In the genomic region with DNA sequence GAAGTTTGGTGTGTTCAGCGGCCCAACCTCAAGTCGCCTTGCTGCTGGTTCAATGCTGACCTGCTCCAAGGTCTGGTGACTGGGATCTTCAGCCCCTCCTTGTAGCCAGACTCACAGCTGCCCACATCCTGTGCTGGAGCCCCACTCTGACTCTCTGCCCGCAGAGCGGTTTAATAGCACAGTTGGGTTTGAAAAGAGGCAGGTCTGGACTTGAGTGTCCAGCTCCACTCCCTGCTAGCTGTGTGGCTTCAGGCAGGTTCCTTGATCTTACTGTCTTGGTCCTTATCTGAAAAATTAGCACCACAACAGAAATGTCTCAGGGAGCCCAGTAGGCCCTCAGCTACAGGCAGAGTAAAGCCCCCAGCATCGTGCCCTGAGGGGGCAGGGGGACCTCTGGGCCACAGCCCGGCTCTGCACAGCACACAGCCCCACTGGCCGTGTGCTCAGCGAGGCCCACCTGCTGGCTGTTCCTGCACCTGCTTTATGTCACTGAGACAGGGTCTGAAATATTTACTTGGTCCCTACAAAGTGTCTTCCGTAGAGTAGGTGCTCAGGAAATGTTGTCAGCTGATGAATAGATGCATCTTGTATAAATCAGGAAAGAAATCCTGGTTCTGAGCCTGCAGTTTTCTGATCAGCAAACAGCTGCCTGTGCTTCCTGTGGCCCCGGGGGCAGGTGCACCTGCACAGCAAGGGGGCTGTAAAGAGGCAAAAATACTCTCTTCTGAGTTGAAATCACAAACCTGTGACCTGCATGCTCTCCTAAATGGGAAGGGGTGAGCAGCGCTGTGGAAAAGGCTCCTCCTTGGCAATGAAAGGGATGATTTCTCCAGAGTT, we compare ENCODE assay signal across 9 cellular contexts.
DNase-seq lines count a peak whose midpoint lies in the region; ATAC-seq, FAIRE-seq and TF ChIP-seq lines count a peak whose summit lies in the region.
"Had no signal": no experiment of that assay in that cellular context is flagged by ENCODE, and none has a peak within 500 bp of the region (broad histone marks: within the 10 kb centered on the region; RNA-seq: fewer than 3 reads in every experiment).

No MANE protein-coding gene starts in this region.

- peak overlapping the region; percentile 52 for H3K27ac ChIP-seq in trophoblast cell (ENCODE audit: low read depth, low read length)

- H2AFZ ChIP-seq in trophoblast cell (ENCODE audit: insufficient read depth, low read length, poor library complexity) = no peak overlapping the region

- H3K23ac ChIP-seq in trophoblast cell (ENCODE audit: low read length) = no peak overlapping the region

- H3K27me3 ChIP-seq in trophoblast cell (ENCODE audit: insufficient read depth, low read length) = no peaks in the 10 kb centered on the region

- peak overlapping the region; percentile 10 for H4K91ac ChIP-seq in trophoblast cell (ENCODE audit: low read depth, low read length)

- no peak overlapping the region for H3K9ac ChIP-seq in trophoblast cell (ENCODE audit: low read length)

- H4K12ac ChIP-seq in trophoblast cell (ENCODE audit: low read depth, low read length) = no peak overlapping the region

- no peak overlapping the region for H3K18ac ChIP-seq in trophoblast cell (ENCODE audit: low read length)

- no peak for ATAC-seq in HG02642 (IDR thresholded peaks at IDR 0.05; ENCODE audit: poor library complexity, unreplicated experiment)

- H2BK5ac ChIP-seq in trophoblast cell (ENCODE audit: low read depth, low read length, poor library complexity) = no peak overlapping the region

- no peak overlapping the region for H4K8ac ChIP-seq in trophoblast cell (ENCODE audit: low read depth, low read length)

- H3K79me1 ChIP-seq in trophoblast cell (ENCODE audit: low read length) = peaks cover 1% of the 10 kb centered on the region

- H3K4me2 ChIP-seq in trophoblast cell (ENCODE audit: low read length) = no peak overlapping the region

- no peak for TF ChIP-seq POLR2A in GM12891 (IDR thresholded peaks at IDR 0.05; ENCODE audit: low read depth, low read length)
- no peak for TF ChIP-seq POLR2A in GM12892 (IDR thresholded peaks at IDR 0.05; ENCODE audit: low read depth, low read length)

- H3K4me1 ChIP-seq in trophoblast cell (ENCODE audit: control insufficient read depth in 1 of 2, insufficient read depth in 2 of 2, low read length in 2 of 2) = peaks cover 0 to 17% of the 10 kb centered on the region in 2 experiments

- no peak overlapping the region for H3K4me3 ChIP-seq in trophoblast cell (ENCODE audit: low read depth, low read length)

- no peak overlapping the region for H3K4ac ChIP-seq in trophoblast cell (ENCODE audit: low read depth, low read length)

- DNase-seq in GM12891 (ENCODE audit: insufficient read length, low spot score) (no peak), NCI-H146 treated with DMSO at 0.1 percent for 48 hours (lab: John Stamatoyannopoulos, UW; ENCODE audit: unreplicated experiment) (peak; percentile 89), astrocyte of the hippocampus (ENCODE audit: low read depth, low spot score) (peak; percentile 38), trophoblast cell (no peak), GM12892 (ENCODE audit: insufficient read length) (no peak), dedifferentiated amniotic fluid mesenchymal stem cell (ENCODE audit: extremely low spot score) (no peak)
- DNase-seq: hypothalamus had no signal

- H3K9me3 ChIP-seq in trophoblast cell (ENCODE audit: insufficient read depth, low read depth, low read length) = no peaks in the 10 kb centered on the region

- H2AK5ac ChIP-seq in trophoblast cell (ENCODE audit: low read length) = no peak overlapping the region

- H3K79me2 ChIP-seq in trophoblast cell (ENCODE audit: control insufficient read depth, insufficient read depth, low read length, poor library complexity) = no peaks in the 10 kb centered on the region

- no peak overlapping the region for H3K14ac ChIP-seq in trophoblast cell (ENCODE audit: low read length)

- H2BK12ac ChIP-seq in trophoblast cell (ENCODE audit: low read length) = no peak overlapping the region

- H2BK120ac ChIP-seq in trophoblast cell (ENCODE audit: insufficient read depth, low read length, poor library complexity) = no peak overlapping the region

- WGBS in trophoblast cell (ENCODE audit: extremely low coverage, insufficient coverage, insufficient read length) = no CpG with 5 or more reads among the region's 11 CpGs

- peaks cover 29 to 30% of the 10 kb centered on the region in 2 experiments for H3K36me3 ChIP-seq in trophoblast cell (ENCODE audit: control insufficient read depth in 1 of 2, insufficient read depth in 2 of 2, low read length in 2 of 2)

- FAIRE-seq in GM12891 (lab: Jason Lieb, UNC) = peak; percentile 51
- no peak for FAIRE-seq in GM12892 (lab: Jason Lieb, UNC)
- FAIRE-seq: G401.6 had no signal

TF ChIP-seq in GM12891, 5 proteins besides CTCF, POLR2A, EP300 and RAD21:
- TF ChIP-seq PAX5 (IDR thresholded peaks at IDR 0.05; ENCODE audit: insufficient read depth, low read length, severe bottlenecking) (no peak), POLR2AphosphoS5 (IDR thresholded peaks at IDR 0.05; ENCODE audit: low read depth, low read length) (no peak)

Comparison
In these comparisons a context has a peak if more than half of its experiments do, and no peak if none do; other contexts are left out.
1. DNase-seq: peak in NCI-H146 treated with DMSO at 0.1 percent for 48 hours (single experiment) and astrocyte of the hippocampus (single experiment); none in GM12891 (single experiment), trophoblast cell (0 of 2), GM12892 (single experiment) and dedifferentiated amniotic fluid mesenchymal stem cell (single experiment).